ENCODE assay signal across 1 cellular context in the genomic region with DNA sequence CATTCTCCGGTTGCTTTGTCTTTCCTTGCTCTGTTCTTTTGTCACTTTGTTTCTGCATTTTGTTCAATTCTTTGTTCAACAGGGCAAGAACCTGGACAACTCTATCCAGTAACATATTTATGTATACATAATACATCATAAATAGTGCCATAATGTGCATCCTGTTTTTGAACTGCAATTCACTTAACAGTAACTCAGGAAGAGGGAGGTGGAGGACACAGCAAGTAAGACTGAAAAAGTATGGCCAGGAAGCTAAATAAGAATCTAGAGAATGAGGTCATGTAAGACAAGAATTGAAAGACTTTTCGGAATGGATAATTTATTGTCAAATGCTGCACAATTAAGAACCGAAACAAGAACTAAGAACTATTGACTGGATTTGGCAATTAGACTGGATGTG.
TF ChIP-seq lines count a peak whose summit lies in the region.

No MANE protein-coding gene starts in this region.

TF ChIP-seq in GM12878, 131 proteins besides CTCF, POLR2A, EP300 and RAD21:
- TF ChIP-seq SPI1 (IDR thresholded peaks at IDR 0.05; ENCODE audit: borderline replicate concordance, insufficient read depth, low read depth, low read length) (no peak), TCF7 (IDR thresholded peaks at IDR 0.05; ENCODE audit: borderline replicate concordance) (no peak), ATF7 (IDR thresholded peaks at IDR 0.05; ENCODE audit: low read depth) (0 out of 2 replicates have a peak, but pooled peaks have one; percentile 21), STAT1 (conservative IDR thresholded peaks at IDR 0.05) (no peak)
